Comparison of ENCODE assay signal across 13 cellular contexts in the genomic region with DNA sequence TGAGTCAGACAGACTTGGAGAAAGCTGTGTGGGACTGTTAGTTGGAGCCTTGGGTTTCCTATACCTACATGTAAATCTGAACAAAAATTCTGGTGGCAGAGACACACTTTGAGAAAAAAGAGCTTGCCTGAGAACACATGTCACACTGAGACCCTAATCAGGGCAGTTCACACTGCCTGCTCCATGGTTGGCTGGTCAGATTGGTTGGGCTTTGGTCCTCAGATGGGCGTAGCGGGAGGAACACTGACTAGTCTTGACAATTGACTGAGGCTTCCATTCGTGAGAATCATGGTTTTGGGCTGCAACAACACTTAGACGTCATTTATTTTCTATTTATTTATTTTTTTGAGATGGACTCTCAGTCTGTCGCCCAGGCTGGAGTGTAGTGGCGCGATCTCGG. TPM values are rescaled to one million over a fixed set of nuclear protein-coding genes. Genes with fewer than 3 reads are reported as not detected.
DNase-seq lines count a peak whose midpoint lies in the region; ATAC-seq and TF ChIP-seq lines count a peak whose summit lies in the region.
"Had no signal": no experiment of that assay in that cellular context is flagged by ENCODE, and none has a peak within 500 bp of the region (broad histone marks: within the 10 kb centered on the region; RNA-seq: fewer than 3 reads in every experiment).

No MANE protein-coding gene starts in this region.

- peaks cover 94% of the 10 kb centered on the region for H3K4me1 ChIP-seq in CD8-positive, alpha-beta memory T cell (ENCODE audit: insufficient read depth, low read length)
- H3K4me1 ChIP-seq in left ventricle myocardium inferior: peaks cover 100% of the 10 kb centered on the region

- no peak for ATAC-seq in natural killer cell treated with Interleukin-12 subunit alpha and Interleukin-12 subunit beta and Interleukin-15 and Interleukin-18, amount 100 ng/mL, for 72 hours
- ATAC-seq: left ventricle myocardium superior had no signal

- H3K9me3 Mint-ChIP-seq in CD14-positive monocyte: no peaks in the 10 kb centered on the region
- no peaks in the 10 kb centered on the region for H3K9me3 Mint-ChIP-seq in CD8-positive, alpha-beta memory T cell
- H3K9me3 Mint-ChIP-seq in activated CD4-positive, alpha-beta memory T cell treated with anti-CD3 and anti-CD28 coated beads for 36 hours: no peaks in the 10 kb centered on the region
- no peaks in the 10 kb centered on the region for H3K9me3 Mint-ChIP-seq in natural killer cell treated with Interleukin-12 subunit alpha and Interleukin-12 subunit beta and Interleukin-15 and Interleukin-18, amount 100 ng/mL, for 72 hours

- H3K27me3 Mint-ChIP-seq in CD14-positive monocyte (ENCODE audit: low read depth in 3 of 3): no peaks in the 10 kb centered on the region
- H3K27me3 Mint-ChIP-seq in CD8-positive, alpha-beta memory T cell: peaks cover 0 to 3% of the 10 kb centered on the region in 2 donors
- H3K27me3 Mint-ChIP-seq in activated CD4-positive, alpha-beta memory T cell treated with anti-CD3 and anti-CD28 coated beads for 36 hours: no peaks in the 10 kb centered on the region
- no peaks in the 10 kb centered on the region for H3K27me3 Mint-ChIP-seq in natural killer cell treated with Interleukin-12 subunit alpha and Interleukin-12 subunit beta and Interleukin-15 and Interleukin-18, amount 100 ng/mL, for 72 hours

- intact Hi-C loops in CD14-positive monocyte (cut with micrococcal nuclease) (no loop called here), left ventricle myocardium inferior (cut with micrococcal nuclease) (loop anchor here (10.0 kb wide), 2 partner anchors 77 to 117 kb away; no protein-coding TSS in a partner anchor)
- intact Hi-C loops in activated CD4-positive, alpha-beta memory T cell treated with anti-CD3 and anti-CD28 coated beads for 36 hours (cut with micrococcal nuclease): loop anchor here (10.0 kb wide), 1 partner anchor 117 kb away; no protein-coding TSS in a partner anchor

- POLR2A ChIA-PET in CD8-positive, alpha-beta memory T cell (lab: Charles Lee): no interaction called here
- POLR2A ChIA-PET in activated CD4-positive, alpha-beta memory T cell treated with anti-CD3 and anti-CD28 coated beads for 36 hours (lab: Charles Lee): no interaction called here

- H3K36me3 ChIP-seq in CD8-positive, alpha-beta memory T cell (ENCODE audit: insufficient read depth, low read length): peaks cover 4% of the 10 kb centered on the region
- H3K36me3 ChIP-seq in left ventricle myocardium inferior: no peaks in the 10 kb centered on the region

- DNase-seq in CD14-positive monocyte (ENCODE audit: low spot score) (no peak), left ventricle myocardium inferior (no peak), cerebellar cortex (ENCODE audit: low spot score) (no peak), NCI-H2227 treated with DMSO at 0.1 percent for 48 hours (lab: John Stamatoyannopoulos, UW) (no peak)
- no peak for DNase-seq in CD8-positive, alpha-beta memory T cell
- no peak for DNase-seq in activated CD4-positive, alpha-beta memory T cell treated with anti-CD3 and anti-CD28 coated beads for 36 hours
- DNase-seq in natural killer cell treated with Interleukin-12 subunit alpha and Interleukin-12 subunit beta and Interleukin-15 and Interleukin-18, amount 100 ng/mL, for 72 hours (ENCODE audit: low spot score): no peak
- DNase-seq: cerebellar nuclear complex, foreskin fibroblast, left ventricle myocardium superior, NCI-H446 treated with DMSO at 0.1 percent for 48 hours, OCI-M1 had no signal

- H3K27ac Mint-ChIP-seq in CD14-positive monocyte: peak overlapping the region in 4 of 7 donors; percentile 27 to 66 (median 37)
- peak overlapping the region; percentile 7 to 82 (median 46) for H3K27ac Mint-ChIP-seq in CD8-positive, alpha-beta memory T cell
- H3K27ac Mint-ChIP-seq in activated CD4-positive, alpha-beta memory T cell treated with anti-CD3 and anti-CD28 coated beads for 36 hours: peak overlapping the region; percentile 57
- peak overlapping the region; percentile 81 to 82 for H3K27ac Mint-ChIP-seq in natural killer cell treated with Interleukin-12 subunit alpha and Interleukin-12 subunit beta and Interleukin-15 and Interleukin-18, amount 100 ng/mL, for 72 hours

- peaks cover 86% of the 10 kb centered on the region for H3K4me1 Mint-ChIP-seq in CD14-positive monocyte
- peaks cover 85 to 94% (median 94%) of the 10 kb centered on the region in 3 donors for H3K4me1 Mint-ChIP-seq in CD8-positive, alpha-beta memory T cell
- H3K4me1 Mint-ChIP-seq in activated CD4-positive, alpha-beta memory T cell treated with anti-CD3 and anti-CD28 coated beads for 36 hours (ENCODE audit: low read depth): peaks cover 88% of the 10 kb centered on the region
- peaks cover 80 to 88% of the 10 kb centered on the region in 2 donors for H3K4me1 Mint-ChIP-seq in natural killer cell treated with Interleukin-12 subunit alpha and Interleukin-12 subunit beta and Interleukin-15 and Interleukin-18, amount 100 ng/mL, for 72 hours (ENCODE audit: low read depth in 2 of 2)

- H3K4me3 ChIP-seq in CD8-positive, alpha-beta memory T cell (ENCODE audit: low read length): no peak overlapping the region
- H3K4me3 ChIP-seq in left ventricle myocardium inferior: no peak overlapping the region
- H3K4me3 ChIP-seq: SK-N-MC had no signal

- no peak overlapping the region for H3K4me3 Mint-ChIP-seq in CD14-positive monocyte
- peak overlapping the region in 5 of 7 donors; percentile 44 to 76 (median 54) for H3K4me3 Mint-ChIP-seq in CD8-positive, alpha-beta memory T cell
- H3K4me3 Mint-ChIP-seq in activated CD4-positive, alpha-beta memory T cell treated with anti-CD3 and anti-CD28 coated beads for 36 hours: no peak overlapping the region
- peak overlapping the region; percentile 80 for H3K4me3 Mint-ChIP-seq in natural killer cell treated with Interleukin-12 subunit alpha and Interleukin-12 subunit beta and Interleukin-15 and Interleukin-18, amount 100 ng/mL, for 72 hours

- no peaks in the 10 kb centered on the region for H3K27me3 ChIP-seq in CD8-positive, alpha-beta memory T cell (ENCODE audit: insufficient read depth, low read length, poor library complexity, severe bottlenecking)
- H3K27me3 ChIP-seq in left ventricle myocardium inferior (ENCODE audit: low read depth): no peaks in the 10 kb centered on the region

- H3K9me3 ChIP-seq in CD8-positive, alpha-beta memory T cell (ENCODE audit: low read length): no peaks in the 10 kb centered on the region
- H3K9me3 ChIP-seq in left ventricle myocardium inferior (replicated peaks): no peaks in the 10 kb centered on the region

- peaks cover 8 to 25% of the 10 kb centered on the region in 2 donors for H3K36me3 Mint-ChIP-seq in CD14-positive monocyte
- H3K36me3 Mint-ChIP-seq in CD8-positive, alpha-beta memory T cell: peaks cover 0 to 29% (median 6%) of the 10 kb centered on the region in 3 donors
- H3K36me3 Mint-ChIP-seq in activated CD4-positive, alpha-beta memory T cell treated with anti-CD3 and anti-CD28 coated beads for 36 hours: peaks cover 20% of the 10 kb centered on the region
- peaks cover 16% of the 10 kb centered on the region for H3K36me3 Mint-ChIP-seq in natural killer cell treated with Interleukin-12 subunit alpha and Interleukin-12 subunit beta and Interleukin-15 and Interleukin-18, amount 100 ng/mL, for 72 hours

- CTCF ChIA-PET in CD8-positive, alpha-beta memory T cell (lab: Charles Lee): no interaction called here
- CTCF ChIA-PET in activated CD4-positive, alpha-beta memory T cell treated with anti-CD3 and anti-CD28 coated beads for 36 hours (lab: Charles Lee): interaction anchor here (1.2 kb wide), 1 partner anchor 116 kb away, joined by 3 read pairs; no protein-coding TSS in a partner anchor

- no peak overlapping the region for H3K27ac ChIP-seq in CD8-positive, alpha-beta memory T cell (ENCODE audit: low read depth, low read length)
- H3K27ac ChIP-seq in left ventricle myocardium inferior (replicated peaks): no peak overlapping the region
- H3K27ac ChIP-seq: SK-N-MC had no signal

- no peak for TF ChIP-seq CTCF in CD14-positive monocyte (IDR thresholded peaks at IDR 0.05)
- TF ChIP-seq CTCF in left ventricle myocardium inferior (IDR thresholded peaks at IDR 0.05; ENCODE audit: borderline replicate concordance): no peak

RNA-seq across cellular contexts. Expression of gene PPP6R3, which starts 6.9 kb away (rescaled TPM):
- 10 to 100 TPM; 22.9 to 38.1 TPM for polyA plus RNA-seq in CD14-positive monocyte
- 100 to 1,000 TPM; 118 to 119 TPM for total RNA-seq in CD8-positive, alpha-beta memory T cell
- polyA plus RNA-seq in CD8-positive, alpha-beta memory T cell: 49.3 TPM
- total RNA-seq in activated CD4-positive, alpha-beta memory T cell treated with anti-CD3 and anti-CD28 coated beads for 36 hours: 100 to 1,000 TPM; 108 to 110 TPM
- total RNA-seq in natural killer cell treated with Interleukin-12 subunit alpha and Interleukin-12 subunit beta and Interleukin-15 and Interleukin-18, amount 100 ng/mL, for 72 hours: 100 to 1,000 TPM; 188 to 189 TPM
- 78.8 TPM for total RNA-seq in left ventricle myocardium inferior

Comparison
In these comparisons a context has a peak if more than half of its experiments do, and no peak if none do; other contexts are left out.
1. H3K4me3 Mint-ChIP-seq: peak in CD8-positive, alpha-beta memory T cell (5 of 7) and natural killer cell treated with Interleukin-12 subunit alpha and Interleukin-12 subunit beta and Interleukin-15 and Interleukin-18, amount 100 ng/mL, for 72 hours (single experiment); none in CD14-positive monocyte (0 of 2) and activated CD4-positive, alpha-beta memory T cell treated with anti-CD3 and anti-CD28 coated beads for 36 hours (single experiment).
2. intact Hi-C loops: an anchor here in activated CD4-positive, alpha-beta memory T cell treated with anti-CD3 and anti-CD28 coated beads for 36 hours (10.0 kb wide) and left ventricle myocardium inferior (10.0 kb wide); none called in CD14-positive monocyte.
3. Peak in every context shown above with its lines, with median percentiles within 50 percentile points of each other: H3K27ac Mint-ChIP-seq.